ENCODE assay signal across 10 cellular contexts in the genomic region with DNA sequence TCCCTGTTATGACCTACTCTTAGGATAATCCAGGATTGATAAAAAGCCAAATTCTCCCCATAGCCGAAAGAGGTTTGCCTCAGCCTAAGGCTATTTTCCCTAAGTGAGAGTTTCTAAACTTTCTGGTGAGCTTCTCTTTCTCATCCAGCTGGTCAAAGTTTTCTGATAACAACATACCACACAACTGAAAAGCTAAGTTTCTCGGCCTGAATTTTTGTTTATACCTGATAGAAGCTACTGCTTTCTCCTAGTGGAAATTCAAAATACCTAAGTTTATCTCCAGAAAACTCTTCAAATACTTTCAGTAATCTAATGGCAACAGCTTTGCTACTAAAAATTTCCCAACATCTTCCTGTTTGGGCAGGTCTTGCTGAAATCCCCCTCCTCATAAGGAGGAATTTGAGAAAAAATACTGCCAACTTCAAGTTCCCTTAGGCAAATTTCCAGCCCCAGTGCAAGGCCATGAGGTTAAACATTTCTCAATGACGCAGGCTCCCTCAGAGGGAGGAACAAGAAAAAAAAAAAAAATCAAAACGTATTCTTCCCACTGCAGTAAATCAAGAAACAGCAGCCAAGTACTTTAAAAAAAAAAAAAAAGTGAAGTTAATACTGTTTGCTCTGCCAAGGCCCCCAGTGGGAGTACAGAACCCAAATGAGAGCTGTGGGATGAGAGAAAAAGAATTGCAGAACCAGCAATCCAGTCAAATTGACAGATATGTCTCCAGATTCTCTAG.
DNase-seq lines count a peak whose midpoint lies in the region; ATAC-seq and TF ChIP-seq lines count a peak whose summit lies in the region.
"Had no signal": no experiment of that assay in that cellular context is flagged by ENCODE, and none has a peak within 500 bp of the region (broad histone marks: within the 10 kb centered on the region; RNA-seq: fewer than 3 reads in every experiment).

No MANE protein-coding gene starts in this region.

- H3K27me3 ChIP-seq in dorsolateral prefrontal cortex (no peaks in the 10 kb centered on the region), uterus (no peaks in the 10 kb centered on the region)
- H3K27me3 ChIP-seq: BLaER1 had no signal

- peak overlapping the region; percentile 19 for H3K4me3 Mint-ChIP-seq in mesothelial cell of epicardium
- H3K4me3 Mint-ChIP-seq: activated naive CD8-positive, alpha-beta T cell had no signal

- DNase-seq in SIG-M5 treated with dmso at 0.1 percent for 504 hours (lab: John Stamatoyannopoulos, UW; ENCODE audit: unreplicated experiment) (peak; percentile 32), SIG-M5 (lab: John Stamatoyannopoulos, UW) (no peak), dorsolateral prefrontal cortex (no peak), mesothelial cell of epicardium (ENCODE audit: low spot score in 2 of 2, unreplicated experiment in 2 of 2) (no peak), uterus (peak; percentile 69 to 81), cerebellum (ENCODE audit: low spot score) (no peak)

- no peaks in the 10 kb centered on the region for H3K36me3 ChIP-seq in uterus
- H3K36me3 ChIP-seq: BLaER1 had no signal

- H3K36me3 Mint-ChIP-seq in mesothelial cell of epicardium = peaks cover 2% of the 10 kb centered on the region
- H3K36me3 Mint-ChIP-seq: activated naive CD8-positive, alpha-beta T cell had no signal

- H3K4me3 ChIP-seq in dorsolateral prefrontal cortex = peak overlapping the region in 1 of 59 donors; percentile 5
- H3K4me3 ChIP-seq in uterus = no peak overlapping the region
- H3K4me3 ChIP-seq: BLaER1 had no signal

- H3K9me3 ChIP-seq in uterus = no peaks in the 10 kb centered on the region
- H3K9me3 ChIP-seq: BLaER1 had no signal

- peaks cover 18 to 33% of the 10 kb centered on the region in 2 donors for H3K4me1 ChIP-seq in uterus
- H3K4me1 ChIP-seq: BLaER1 had no signal

- TF ChIP-seq CTCF in dorsolateral prefrontal cortex (IDR thresholded peaks at IDR 0.05 in 54 of 56, conservative IDR thresholded peaks at IDR 0.05 in 2 of 56; ENCODE audit: low read depth in 1 of 56, partially characterized antibody in 56 of 56) = no peak
- no peak for TF ChIP-seq CTCF in mesothelial cell of epicardium (IDR thresholded peaks at IDR 0.05; ENCODE audit: unreplicated experiment)
- no peak for TF ChIP-seq CTCF in uterus (IDR thresholded peaks at IDR 0.05)

- H3K27ac ChIP-seq in dorsolateral prefrontal cortex = peak overlapping the region in 58 of 59 donors; percentile 1 to 86 (median 65)
- H3K27ac ChIP-seq in uterus = peak overlapping the region; percentile 87 to 95
- H3K27ac ChIP-seq: BLaER1 had no signal

- H3K27ac Mint-ChIP-seq in mesothelial cell of epicardium = peak overlapping the region; percentile 96

- no peak for ATAC-seq in GM19455 (IDR thresholded peaks at IDR 0.05; ENCODE audit: unreplicated experiment)
- no peak for ATAC-seq in HG03354 (IDR thresholded peaks at IDR 0.05; ENCODE audit: poor library complexity, severe bottlenecking, unreplicated experiment)

- no peak for TF ChIP-seq POLR2A in uterus (IDR thresholded peaks at IDR 0.05)

- H3K27me3 Mint-ChIP-seq in mesothelial cell of epicardium (ENCODE audit: low read depth) = no peaks in the 10 kb centered on the region
- H3K27me3 Mint-ChIP-seq: activated naive CD8-positive, alpha-beta T cell had no signal

- H3K9me3 Mint-ChIP-seq in mesothelial cell of epicardium = no peaks in the 10 kb centered on the region

- intact Hi-C loops in dorsolateral prefrontal cortex (cut with DNase I) (no loop called here), uterus (cut with DNase I; ENCODE audit: low total_unique reads) (no loop called here)

- peaks cover 76% of the 10 kb centered on the region for H3K4me1 Mint-ChIP-seq in mesothelial cell of epicardium

Comparison
In these comparisons a context has a peak if more than half of its experiments do, and no peak if none do; other contexts are left out.
1. DNase-seq: peak in SIG-M5 treated with dmso at 0.1 percent for 504 hours (single experiment) and uterus (2 of 2); none in SIG-M5 (single experiment), dorsolateral prefrontal cortex (0 of 10), mesothelial cell of epicardium (0 of 2) and cerebellum (single experiment).